ENCODE assay signal across 16 cellular contexts in genomic region chr3:43583481-43583880, GRCh38. TPM values are rescaled to one million over a fixed set of nuclear protein-coding genes. Genes with fewer than 3 reads are reported as not detected.
A peak's percentile ranks its signal among the peaks of the same experiment; 100 is the strongest.
DNase-seq lines count a peak whose midpoint lies in the region; ATAC-seq and TF ChIP-seq lines count a peak whose summit lies in the region.
"Had no signal": no experiment of that assay in that cellular context is flagged by ENCODE, and none has a peak within 500 bp of the region (broad histone marks: within the 10 kb centered on the region; RNA-seq: fewer than 3 reads in every experiment).

No MANE protein-coding gene starts in this region.

- intact Hi-C loops in gastrocnemius medialis (cut with DNase I; ENCODE audit: low total_unique reads): no loop called here

- POLR2A ChIA-PET in BJ (lab: Charles Lee): no interaction called here
- POLR2A ChIA-PET in WTC11 (lab: Charles Lee): no interaction called here

- no peaks in the 10 kb centered on the region for H3K9me3 ChIP-seq in gastrocnemius medialis
- H3K9me3 ChIP-seq: HAP-1 had no signal

- peaks cover 9 to 11% of the 10 kb centered on the region in 2 donors for H3K4me1 ChIP-seq in gastrocnemius medialis
- H3K4me1 ChIP-seq: HAP-1 had no signal

- H3K4me3 ChIP-seq in BJ (ENCODE audit: low read depth, low read length): no peak overlapping the region
- no peak overlapping the region for H3K4me3 ChIP-seq in gastrocnemius medialis
- H3K4me3 ChIP-seq: HAP-1, PC-9, SK-N-MC had no signal

- H3K36me3 ChIP-seq in BJ (ENCODE audit: control insufficient read depth, insufficient read depth, low read length) (no peaks in the 10 kb centered on the region; the same call in none of the 2 replicates), gastrocnemius medialis (no peaks in the 10 kb centered on the region)
- H3K36me3 ChIP-seq: HAP-1 had no signal

- no peaks in the 10 kb centered on the region for H3K27me3 ChIP-seq in BJ (ENCODE audit: control insufficient read depth, insufficient read depth, low read length)
- no peaks in the 10 kb centered on the region for H3K27me3 ChIP-seq in gastrocnemius medialis

- in situ Hi-C loops in gastrocnemius medialis (cut with MboI; ENCODE audit: low sequenced_read_pairs in 4 of 4): no loop called here

- no peak overlapping the region for H3K27ac Mint-ChIP-seq in WTC11
- H3K27ac Mint-ChIP-seq in mesothelial cell of epicardium: peak overlapping the region; percentile 79
- H3K27ac Mint-ChIP-seq: effector memory CD8-positive, alpha-beta T cell had no signal

- H3K36me3 Mint-ChIP-seq in WTC11 (peaks cover 4% of the 10 kb centered on the region; the same call in 1 of the 2 replicates), mesothelial cell of epicardium (peaks cover 3% of the 10 kb centered on the region)

- H3K4me3 Mint-ChIP-seq in WTC11: no peak overlapping the region
- no peak overlapping the region for H3K4me3 Mint-ChIP-seq in mesothelial cell of epicardium
- H3K4me3 Mint-ChIP-seq: effector memory CD8-positive, alpha-beta T cell had no signal

- H3K27me3 Mint-ChIP-seq in WTC11 (ENCODE audit: low read depth) (no peaks in the 10 kb centered on the region), mesothelial cell of epicardium (ENCODE audit: low read depth) (no peaks in the 10 kb centered on the region)
- H3K27me3 Mint-ChIP-seq: effector memory CD8-positive, alpha-beta T cell; naive thymus-derived CD4-positive, alpha-beta T cell had no signal

- H3K4me1 Mint-ChIP-seq in WTC11 (peaks cover 22% of the 10 kb centered on the region), mesothelial cell of epicardium (peaks cover 27% of the 10 kb centered on the region)

- ATAC-seq in WTC11 (peak; percentile 57; the same call in 1 of the 2 replicates), gastrocnemius medialis (no peak), HG03520 (IDR thresholded peaks at IDR 0.05; ENCODE audit: unreplicated experiment) (no peak)
- ATAC-seq: effector memory CD8-positive, alpha-beta T cell; right cardiac atrium had no signal

- TF ChIP-seq CTCF in BJ (IDR thresholded peaks at IDR 0.05; ENCODE audit: insufficient read depth, low read depth, low read length) (0 out of 2 replicates have a peak, but pooled peaks have one; percentile 5), WTC11 (IDR thresholded peaks at IDR 0.05) (no peak), mesothelial cell of epicardium (IDR thresholded peaks at IDR 0.05; ENCODE audit: unreplicated experiment) (no peak), gastrocnemius medialis (IDR thresholded peaks at IDR 0.05 in 4 of 5, conservative IDR thresholded peaks at IDR 0.05 in 1 of 5) (no peak)

- peaks cover 8% of the 10 kb centered on the region for H3K9me3 Mint-ChIP-seq in WTC11
- H3K9me3 Mint-ChIP-seq in mesothelial cell of epicardium: no peaks in the 10 kb centered on the region
- H3K9me3 Mint-ChIP-seq: effector memory CD8-positive, alpha-beta T cell had no signal

- no peak overlapping the region for H3K27ac ChIP-seq in gastrocnemius medialis
- H3K27ac ChIP-seq: PC-9, SK-N-MC had no signal

- no peak for TF ChIP-seq POLR2A in gastrocnemius medialis (IDR thresholded peaks at IDR 0.05)

- DNase-seq in BJ (ENCODE audit: low read depth): no peak
- DNase-seq in H4 (ENCODE audit: low spot score): peak; percentile 4
- peak; percentile 26 for DNase-seq in WTC11 (ENCODE audit: low spot score)
- no peak for DNase-seq in mesothelial cell of epicardium (ENCODE audit: low spot score in 2 of 2, unreplicated experiment in 2 of 2)
- DNase-seq in NCI-H146 treated with DMSO at 0.1 percent for 48 hours (lab: John Stamatoyannopoulos, UW; ENCODE audit: unreplicated experiment): no peak
- DNase-seq in gastrocnemius medialis: no peak
- DNase-seq: caudate nucleus; effector memory CD8-positive, alpha-beta T cell; NCI-H1417; NCI-H345; PC-9; right cardiac atrium had no signal

- CTCF ChIA-PET in BJ (lab: Yijun Ruan, JAX) (interaction anchor here (1.4 kb wide), 1 partner anchor 11 kb away, joined by 3 read pairs; no protein-coding TSS in a partner anchor), WTC11 (lab: Charles Lee) (no interaction called here)

TF ChIP-seq in WTC11, 78 proteins besides CTCF, POLR2A, EP300 and RAD21 (continues in another document):
- TF ChIP-seq, protein P1, sequence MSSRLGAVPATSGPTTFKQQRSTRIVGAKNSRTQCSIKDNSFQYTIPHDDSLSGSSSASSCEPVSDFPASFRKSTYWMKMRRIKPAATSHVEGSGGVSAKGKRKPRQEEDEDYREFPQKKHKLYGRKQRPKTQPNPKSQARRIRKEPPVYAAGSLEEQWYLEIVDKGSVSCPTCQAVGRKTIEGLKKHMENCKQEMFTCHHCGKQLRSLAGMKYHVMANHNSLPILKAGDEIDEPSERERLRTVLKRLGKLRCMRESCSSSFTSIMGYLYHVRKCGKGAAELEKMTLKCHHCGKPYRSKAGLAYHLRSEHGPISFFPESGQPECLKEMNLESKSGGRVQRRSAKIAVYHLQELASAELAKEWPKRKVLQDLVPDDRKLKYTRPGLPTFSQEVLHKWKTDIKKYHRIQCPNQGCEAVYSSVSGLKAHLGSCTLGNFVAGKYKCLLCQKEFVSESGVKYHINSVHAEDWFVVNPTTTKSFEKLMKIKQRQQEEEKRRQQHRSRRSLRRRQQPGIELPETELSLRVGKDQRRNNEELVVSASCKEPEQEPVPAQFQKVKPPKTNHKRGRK (CRISPR knock-in tag; IDR thresholded peaks at IDR 0.05; ENCODE audit: borderline replicate concordance): no peak
- TF ChIP-seq FOXP1 (CRISPR knock-in tag; IDR thresholded peaks at IDR 0.05; ENCODE audit: borderline replicate concordance) (no peak), HMGA2 (CRISPR knock-in tag; IDR thresholded peaks at IDR 0.05) (no peak), FOXJ3 (CRISPR knock-in tag; IDR thresholded peaks at IDR 0.05; ENCODE audit: borderline replicate concordance) (no peak), E2F4 (CRISPR knock-in tag; IDR thresholded peaks at IDR 0.05; ENCODE audit: borderline replicate concordance, low read depth) (no peak), GRHL2 (CRISPR knock-in tag; IDR thresholded peaks at IDR 0.05; ENCODE audit: insufficient replicate concordance, severe bottlenecking) (no peak), ZNF232 (CRISPR knock-in tag; IDR thresholded peaks at IDR 0.05) (no peak), SOX15 (CRISPR knock-in tag; IDR thresholded peaks at IDR 0.05) (no peak), PRDM15 (CRISPR knock-in tag; IDR thresholded peaks at IDR 0.05) (no peak), TCF7 (CRISPR knock-in tag; IDR thresholded peaks at IDR 0.05; ENCODE audit: low read depth) (no peak)
- TF ChIP-seq, protein P2, sequence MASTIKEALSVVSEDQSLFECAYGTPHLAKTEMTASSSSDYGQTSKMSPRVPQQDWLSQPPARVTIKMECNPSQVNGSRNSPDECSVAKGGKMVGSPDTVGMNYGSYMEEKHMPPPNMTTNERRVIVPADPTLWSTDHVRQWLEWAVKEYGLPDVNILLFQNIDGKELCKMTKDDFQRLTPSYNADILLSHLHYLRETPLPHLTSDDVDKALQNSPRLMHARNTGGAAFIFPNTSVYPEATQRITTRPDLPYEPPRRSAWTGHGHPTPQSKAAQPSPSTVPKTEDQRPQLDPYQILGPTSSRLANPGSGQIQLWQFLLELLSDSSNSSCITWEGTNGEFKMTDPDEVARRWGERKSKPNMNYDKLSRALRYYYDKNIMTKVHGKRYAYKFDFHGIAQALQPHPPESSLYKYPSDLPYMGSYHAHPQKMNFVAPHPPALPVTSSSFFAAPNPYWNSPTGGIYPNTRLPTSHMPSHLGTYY (CRISPR knock-in tag; IDR thresholded peaks at IDR 0.05): no peak

RNA-seq across cellular contexts. Expression of gene ANO10, which starts 38.3 kb away (rescaled TPM):
- 36.6 and 47.9 TPM in 2 replicates for polyA plus RNA-seq in BJ (2011; rRNA removed)
- 33.1 and 34.0 TPM in 2 replicates for polyA minus RNA-seq in BJ (2011; rRNA and poly(A)+ RNA removed)
- 17.5 and 20.0 TPM in 2 replicates for total RNA-seq in H4 (2014; rRNA removed; shearing (Covaris generic))
- total RNA-seq in WTC11 (2021) (35.1 to 38.1 TPM (median 36.6 TPM) in 3 replicates), mesothelial cell of epicardium (27.1 to 30.5 TPM (median 29.8 TPM) in 3 replicates), gastrocnemius medialis (1 to 10 TPM; 6.9 to 8.1 (median 7.8) TPM)

Comparison
In these comparisons a context has a peak if more than half of its experiments do, and no peak if none do; other contexts are left out.
1. DNase-seq: peak in H4 (single experiment) and WTC11 (single experiment); none in BJ (single experiment), mesothelial cell of epicardium (0 of 2), NCI-H146 treated with DMSO at 0.1 percent for 48 hours (single experiment) and gastrocnemius medialis (0 of 2).